ENCODE assay signal across 8 cellular contexts in the genomic region with DNA sequence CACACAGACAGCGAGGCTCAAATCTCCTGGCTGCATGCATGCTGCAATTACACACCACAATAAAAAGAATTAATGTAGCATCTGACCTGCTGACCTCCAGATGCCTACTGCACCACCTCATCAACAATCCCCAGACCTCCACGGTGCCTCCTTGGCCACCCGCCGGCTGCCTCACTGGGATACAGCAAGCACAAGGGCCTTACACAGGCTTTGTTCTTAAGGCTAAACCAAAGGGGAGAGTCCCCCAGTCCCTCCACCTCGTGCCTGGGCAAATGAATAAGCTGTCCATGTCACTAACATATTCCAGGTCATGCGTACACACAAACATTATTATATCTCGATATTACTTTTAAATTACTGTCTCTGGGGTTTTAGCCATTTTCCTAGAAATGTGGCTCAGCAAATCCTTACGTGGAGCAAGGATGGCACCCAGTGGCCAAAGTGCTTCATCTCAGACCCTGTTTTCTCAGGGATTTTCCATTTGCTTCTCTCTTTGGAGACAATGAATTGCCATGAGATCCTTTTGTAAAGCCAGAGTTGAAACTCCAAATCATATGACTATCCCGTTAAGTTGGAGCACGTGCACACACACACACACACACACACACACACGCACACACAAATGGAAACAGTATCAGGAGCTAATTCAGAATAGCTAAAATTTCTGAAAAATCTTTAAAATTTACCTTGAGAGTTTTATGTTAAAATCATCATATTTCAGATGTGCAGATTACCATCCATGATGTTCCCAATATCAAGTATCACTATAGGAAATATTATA.
DNase-seq lines count a peak whose midpoint lies in the region; ATAC-seq and TF ChIP-seq lines count a peak whose summit lies in the region.

No MANE protein-coding gene starts in this region.

- no peaks in the 10 kb centered on the region for H3K27me3 Mint-ChIP-seq in mesothelial cell of epicardium (ENCODE audit: low read depth)

- TF ChIP-seq CTCF in mesothelial cell of epicardium (IDR thresholded peaks at IDR 0.05; ENCODE audit: unreplicated experiment) = peak; percentile 60

- peak overlapping the region; percentile 18 for H3K4me3 Mint-ChIP-seq in mesothelial cell of epicardium

- H3K4me1 Mint-ChIP-seq in mesothelial cell of epicardium = peaks cover 74% of the 10 kb centered on the region

- no peak for ATAC-seq in HG02885 (IDR thresholded peaks at IDR 0.05; ENCODE audit: poor library complexity, unreplicated experiment)

- no peaks in the 10 kb centered on the region for H3K36me3 Mint-ChIP-seq in mesothelial cell of epicardium

- no peaks in the 10 kb centered on the region for H3K9me3 Mint-ChIP-seq in mesothelial cell of epicardium

- H3K27ac Mint-ChIP-seq in mesothelial cell of epicardium = peak overlapping the region; percentile 93

- DNase-seq in NCI-H748 (lab: John Stamatoyannopoulos, UW; ENCODE audit: unreplicated experiment) = peak; percentile 46
- DNase-seq in NCI-H748 treated with DMSO at 0.1 percent for 48 hours (lab: John Stamatoyannopoulos, UW) = no peak
- peak; percentile 57 to 69 for DNase-seq in NCI-H524 (lab: John Stamatoyannopoulos, UW)
- peak; percentile 89 for DNase-seq in dermis blood vessel endothelial cell
- peak in 1 of 2 experiments; percentile 73 for DNase-seq in mesothelial cell of epicardium (ENCODE audit: low spot score in 2 of 2, unreplicated experiment in 2 of 2)
- no peak for DNase-seq in activated gamma-delta T cell treated with Interleukin-2 at 50 U/mL for 16 hours
- DNase-seq in activated naive CD4-positive, alpha-beta T cell treated with Interleukin-2 at 50 U/mL for 16 hours = no peak

Comparison
In these comparisons a context has a peak if more than half of its experiments do, and no peak if none do; other contexts are left out.
1. DNase-seq: peak in NCI-H748 (single experiment), NCI-H524 (2 of 2) and dermis blood vessel endothelial cell (single experiment); none in NCI-H748 treated with DMSO at 0.1 percent for 48 hours (single experiment), activated gamma-delta T cell treated with Interleukin-2 at 50 U/mL for 16 hours (single experiment) and activated naive CD4-positive, alpha-beta T cell treated with Interleukin-2 at 50 U/mL for 16 hours (single experiment).